In genomic region chr12:50986961-50987737, GRCh38 we compare ENCODE assay signal across 8 cellular contexts. TPM values are rescaled to one million over a fixed set of nuclear protein-coding genes. Genes with fewer than 3 reads are reported as not detected.
A peak's percentile ranks its signal among the peaks of the same experiment; 100 is the strongest.
DNase-seq lines count a peak whose midpoint lies in the region; ATAC-seq and TF ChIP-seq lines count a peak whose summit lies in the region.

No MANE protein-coding gene starts in this region.

- H4K20me1 ChIP-seq in smooth muscle cell (ENCODE audit: low read depth): no peaks in the 10 kb centered on the region

- peak overlapping the region; percentile 18 for H3K9ac ChIP-seq in smooth muscle cell (ENCODE audit: low read depth)

- H3F3A ChIP-seq in smooth muscle cell (ENCODE audit: low read depth): peaks cover 28% of the 10 kb centered on the region

- no peaks in the 10 kb centered on the region for H3K79me2 ChIP-seq in ACC112 (ENCODE audit: control insufficient read depth, insufficient read depth, low read length, unreplicated experiment)
- H3K79me2 ChIP-seq in smooth muscle cell (ENCODE audit: low read depth): no peaks in the 10 kb centered on the region

- H3K4me3 ChIP-seq in ACC112 (ENCODE audit: low read depth, low read length): no peak overlapping the region
- H3K4me3 ChIP-seq in smooth muscle cell: no peak overlapping the region

- peaks cover 28% of the 10 kb centered on the region for H3K4me1 ChIP-seq in ACC112 (ENCODE audit: control insufficient read depth, insufficient read depth, low read length, unreplicated experiment)
- peaks cover 9% of the 10 kb centered on the region for H3K4me1 ChIP-seq in smooth muscle cell (ENCODE audit: low read depth)

- H3K36me3 ChIP-seq in ACC112 (ENCODE audit: insufficient read depth, low read length) (peaks cover 10% of the 10 kb centered on the region), smooth muscle cell (ENCODE audit: low read depth) (peaks cover 9% of the 10 kb centered on the region)

- 47% methylated on average over 8 of the region's 8 CpGs for WGBS in smooth muscle cell (ENCODE audit: low lambda C conversion rate)

- DNase-seq in ELF-1 (ENCODE audit: low read depth, low spot score) (peak; percentile 53), NCI-H226 (peak; percentile 19), astrocyte of the hippocampus (ENCODE audit: low read depth, low spot score) (peak; percentile 73), iPS-NIHi11 (ENCODE audit: low spot score) (peak; percentile 66), smooth muscle cell (lab: John Stamatoyannopoulos, UW; ENCODE audit: unreplicated experiment) (no peak)
- no peak for DNase-seq in activated CD8-positive, alpha-beta memory T cell treated with anti-CD3 and anti-CD28 coated beads, Interleukin-2, amount 50 U/mL, for 4 hours

- no peak overlapping the region for H3K4me2 ChIP-seq in smooth muscle cell

- peak; percentile 27 for TF ChIP-seq CTCF in smooth muscle cell (IDR thresholded peaks at IDR 0.05; ENCODE audit: borderline replicate concordance, insufficient read depth, poor library complexity, severe bottlenecking)

- no peak for ATAC-seq in GM21717 (IDR thresholded peaks at IDR 0.05; ENCODE audit: unreplicated experiment)

- no peaks in the 10 kb centered on the region for H3K9me3 ChIP-seq in smooth muscle cell (replicated peaks; ENCODE audit: low read depth)

- H2AFZ ChIP-seq in ACC112 (ENCODE audit: low read length, unreplicated experiment): no peak overlapping the region
- H2AFZ ChIP-seq in smooth muscle cell (ENCODE audit: low read depth): no peak overlapping the region

- H3K27me3 ChIP-seq in ACC112 (ENCODE audit: insufficient read depth, low read length) (no peaks in the 10 kb centered on the region), smooth muscle cell (ENCODE audit: low read depth) (no peaks in the 10 kb centered on the region)

- H3K27ac ChIP-seq in ACC112 (ENCODE audit: low read depth, low read length): peak overlapping the region; percentile 4; the same call in 1 of the 2 replicates
- peak overlapping the region; percentile 94 for H3K27ac ChIP-seq in smooth muscle cell (ENCODE audit: low read depth)

RNA-seq across cellular contexts. Expression of gene HIGD1C, which starts 34.8 kb away (rescaled TPM):
- total RNA-seq in smooth muscle cell: not detected in 2 replicates
- polyA plus RNA-seq in smooth muscle cell: not detected in 2 replicates

RNA-seq across cellular contexts. Expression of gene SLC11A2, which starts 39.0 kb away (rescaled TPM):
- total RNA-seq in smooth muscle cell: 31.3 and 52.9 TPM in 2 replicates
- polyA plus RNA-seq in smooth muscle cell: 22.9 and 26.5 TPM in 2 replicates

Comparison
In these comparisons a context has a peak if more than half of its experiments do, and no peak if none do; other contexts are left out.
1. DNase-seq: peak in ELF-1 (single experiment), NCI-H226 (single experiment), astrocyte of the hippocampus (single experiment) and iPS-NIHi11 (single experiment); none in smooth muscle cell (single experiment) and activated CD8-positive, alpha-beta memory T cell treated with anti-CD3 and anti-CD28 coated beads, Interleukin-2, amount 50 U/mL, for 4 hours (single experiment).